8 cellular contexts compared by ENCODE assay signal in genomic region chr16:21300309-21301167, GRCh38. TPM values are rescaled to one million over a fixed set of nuclear protein-coding genes. Genes with fewer than 3 reads are reported as not detected.
A peak's percentile ranks its signal among the peaks of the same experiment; 100 is the strongest.
DNase-seq lines count a peak whose midpoint lies in the region; ATAC-seq and TF ChIP-seq lines count a peak whose summit lies in the region.

No MANE protein-coding gene starts in this region.

- peak overlapping the region; percentile 11 for H3K27ac ChIP-seq in skeletal muscle tissue (ENCODE audit: low read depth, low read length)

- peak; percentile 74 for ATAC-seq in HG02852 (IDR thresholded peaks at IDR 0.05; ENCODE audit: unreplicated experiment)

- H3K27me3 ChIP-seq in skeletal muscle tissue (ENCODE audit: control insufficient read depth in 3 of 3, insufficient read depth in 3 of 3, low read length in 3 of 3) = peaks cover 0 to 3% (median 0%) of the 10 kb centered on the region in 3 donors

- H3K36me3 Mint-ChIP-seq in immature natural killer cell = no peaks in the 10 kb centered on the region

- H3K9me3 ChIP-seq in skeletal muscle tissue (ENCODE audit: control insufficient read depth in 3 of 3, low read length in 3 of 3) = no peaks in the 10 kb centered on the region

- H3K9ac ChIP-seq in skeletal muscle tissue (ENCODE audit: low read depth in 1 of 3, low read length in 3 of 3) = peak overlapping the region; percentile 34 to 70 (median 43)

- H3K27me3 Mint-ChIP-seq in immature natural killer cell (ENCODE audit: low read depth in 3 of 3) = peaks cover 3 to 24% (median 5%) of the 10 kb centered on the region in 3 donors

- H3K4me3 ChIP-seq in skeletal muscle tissue (ENCODE audit: low read length in 3 of 3) = peak overlapping the region; percentile 75 to 84 (median 81)

- peak overlapping the region in 1 of 6 donors; percentile 46 for H3K27ac Mint-ChIP-seq in immature natural killer cell

- H3K4me3 Mint-ChIP-seq in immature natural killer cell = peak overlapping the region; percentile 69 to 82 (median 77)

- no peaks in the 10 kb centered on the region for H3K36me3 ChIP-seq in skeletal muscle tissue (ENCODE audit: control insufficient read depth in 3 of 3, insufficient read depth in 3 of 3, low read length in 3 of 3)

- in situ Hi-C loops in GM13976 (cut with MboI; ENCODE audit: low sequenced_read_pairs, unreplicated experiment) = loop anchor here (10.0 kb wide), 1 partner anchor 1024 kb away; no protein-coding TSS in a partner anchor

- TF ChIP-seq CTCF in GM13976 (IDR thresholded peaks at IDR 0.05; ENCODE audit: borderline replicate concordance, control extremely low read depth, extremely low read depth, insufficient read depth, missing control alignments) = peak; percentile 69

- peaks cover 9 to 15% (median 14%) of the 10 kb centered on the region in 3 donors for H3K4me1 ChIP-seq in skeletal muscle tissue (ENCODE audit: control insufficient read depth in 3 of 3, insufficient read depth in 3 of 3, low read length in 3 of 3)

- H3K9me3 Mint-ChIP-seq in immature natural killer cell = peaks cover 0 to 2% (median 0%) of the 10 kb centered on the region in 6 donors

- DNase-seq in A172 (ENCODE audit: low spot score) (peak; percentile 100), GM13976 (ENCODE audit: low spot score) (peak; percentile 84), NCI-H1436 treated with DMSO at 0.1 percent for 48 hours (lab: John Stamatoyannopoulos, UW) (peak; percentile 84), SW480 (ENCODE audit: low spot score) (peak; percentile 99), immature natural killer cell (no peak)
- DNase-seq in central memory CD4-positive, alpha-beta T cell = peak; percentile 24

- peaks cover 19 to 20% of the 10 kb centered on the region in 2 donors for H3K4me1 Mint-ChIP-seq in immature natural killer cell

RNA-seq across cellular contexts. Expression of gene CRYM, which starts 22.4 kb away (rescaled TPM):
- 0.67 and 0.78 TPM in 2 replicates for total RNA-seq in A172 (2014; rRNA removed; shearing (Covaris generic))
- not detected for polyA plus RNA-seq in immature natural killer cell
- not detected for total RNA-seq in skeletal muscle tissue

Comparison
In these comparisons a context has a peak if more than half of its experiments do, and no peak if none do; other contexts are left out.
1. DNase-seq: peak in A172 (single experiment), GM13976 (single experiment), NCI-H1436 treated with DMSO at 0.1 percent for 48 hours (single experiment), SW480 (single experiment) and central memory CD4-positive, alpha-beta T cell (single experiment); none in immature natural killer cell (0 of 3).